6 cellular contexts compared by ENCODE assay signal in the genomic region with DNA sequence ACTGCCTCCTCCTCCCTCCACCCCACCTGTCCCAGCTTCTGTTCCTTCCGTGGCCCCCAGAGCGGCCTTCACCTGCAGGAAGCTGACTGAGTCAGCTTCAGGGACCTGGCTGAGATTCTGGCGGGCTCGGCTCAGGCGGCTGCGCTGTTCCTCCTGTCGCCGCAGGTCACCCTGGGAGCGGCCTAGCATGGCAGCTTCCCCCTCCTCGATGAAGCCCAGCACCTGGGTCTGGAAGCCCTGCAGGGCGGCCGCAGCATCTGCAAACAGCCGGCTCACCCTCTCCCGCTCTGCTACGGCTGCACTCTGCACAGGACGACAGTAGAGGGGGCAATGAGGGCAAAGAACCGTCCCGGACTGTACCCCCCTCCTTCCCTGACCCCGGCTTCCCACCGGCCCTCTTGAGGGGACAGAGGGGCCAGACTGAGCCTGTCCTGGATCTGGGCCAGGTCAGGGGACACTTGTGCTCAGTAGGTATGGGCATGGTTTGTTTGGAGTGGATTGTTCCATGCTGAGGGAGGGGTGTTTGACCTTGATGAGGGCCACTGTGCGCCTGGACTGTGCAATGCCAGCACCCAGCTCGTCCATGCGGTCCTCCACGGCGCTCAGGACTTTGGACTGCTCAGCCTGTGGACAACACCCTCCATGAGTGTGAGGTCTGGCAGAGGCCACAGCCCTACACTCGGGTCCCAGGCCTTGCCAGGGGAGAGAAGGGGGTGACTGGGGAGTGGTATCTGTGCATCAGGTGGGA. TPM values are rescaled to one million over a fixed set of nuclear protein-coding genes. Genes with fewer than 3 reads are reported as not detected.
DNase-seq lines count a peak whose midpoint lies in the region; ATAC-seq, FAIRE-seq and TF ChIP-seq lines count a peak whose summit lies in the region.

No MANE protein-coding gene starts in this region.

- in situ Hi-C loops in K562 (cut with MboI) = no loop called here

- H3K4me3 ChIP-seq in PC-3 (ENCODE audit: low read length) = peak overlapping the region; percentile 71
- H3K4me3 ChIP-seq in K562 = no peak overlapping the region

- peaks cover 16 to 17% of the 10 kb centered on the region in 2 donors for H3K4me1 Mint-ChIP-seq in natural killer cell treated with Interleukin-12 subunit alpha and Interleukin-12 subunit beta and Interleukin-15 and Interleukin-18, amount 100 ng/mL, for 72 hours (ENCODE audit: low read depth in 2 of 2)

- no peak for FAIRE-seq in K562 (lab: Jason Lieb, UNC)

- no peaks in the 10 kb centered on the region for H3F3A ChIP-seq in PC-3 (ENCODE audit: low read length, unreplicated experiment)

- H3K4me1 ChIP-seq in PC-3 (ENCODE audit: insufficient read depth, low read length) = peaks cover 30% of the 10 kb centered on the region
- H3K4me1 ChIP-seq in K562 (replicated peaks in 1 of 2; ENCODE audit: control insufficient read depth in 2 of 2, insufficient read depth in 2 of 2, low read length in 2 of 2) = peaks cover 8 to 70% of the 10 kb centered on the region in 2 experiments

- H3K9me3 Mint-ChIP-seq in natural killer cell treated with Interleukin-12 subunit alpha and Interleukin-12 subunit beta and Interleukin-15 and Interleukin-18, amount 100 ng/mL, for 72 hours = no peaks in the 10 kb centered on the region

- peak overlapping the region; percentile 87 for H3K9ac ChIP-seq in PC-3 (ENCODE audit: low read length)
- H3K9ac ChIP-seq in K562 (ENCODE audit: insufficient read depth in 1 of 2, low read depth in 2 of 2, low read length in 2 of 2) = peak overlapping the region in 1 of 2 experiments; percentile 76; a peak in 2 of 4 replicates

- no peak for TF ChIP-seq RAD21 in K562 (CRISPR knock-in tag; conservative IDR thresholded peaks at IDR 0.05 in 1 of 2, IDR thresholded peaks at IDR 0.05 in 1 of 2)

- no peaks in the 10 kb centered on the region for H3K36me3 Mint-ChIP-seq in natural killer cell treated with Interleukin-12 subunit alpha and Interleukin-12 subunit beta and Interleukin-15 and Interleukin-18, amount 100 ng/mL, for 72 hours

- H3K27me3 ChIP-seq in PC-3 (ENCODE audit: low read length) = no peaks in the 10 kb centered on the region
- H3K27me3 ChIP-seq in K562 (ENCODE audit: control insufficient read depth in 2 of 2, insufficient read depth in 2 of 2, low read length in 2 of 2) = no peaks in the 10 kb centered on the region

- H3K27me3 Mint-ChIP-seq in natural killer cell treated with Interleukin-12 subunit alpha and Interleukin-12 subunit beta and Interleukin-15 and Interleukin-18, amount 100 ng/mL, for 72 hours = peaks cover 5 to 14% of the 10 kb centered on the region in 2 donors

- H3K9me1 ChIP-seq in K562 (ENCODE audit: control insufficient read depth, insufficient read depth, low read length) = no peaks in the 10 kb centered on the region

- CTCF ChIA-PET in PC-3 (lab: Charles Lee) (interaction anchor here (0.5 to 1.5 kb wide), 10 partner anchors 20 to 267 kb away, joined by 3 to 30 read pairs (median 5); a partner anchor contains a TSS), K562 (lab: Yijun Ruan, JAX; ENCODE audit: low intra/inter-chr PET ratio) (no interaction called here)

- peak overlapping the region; percentile 58 for H2AFZ ChIP-seq in PC-3 (ENCODE audit: low read length)
- no peak overlapping the region for H2AFZ ChIP-seq in K562 (ENCODE audit: low read depth, low read length)

- intact Hi-C loops in PC-3 (cut with micrococcal nuclease) = no loop called here
- intact Hi-C loops in K562 (cut with micrococcal nuclease) = no loop called here

- peak overlapping the region; percentile 45 for H3K4me3 Mint-ChIP-seq in natural killer cell treated with Interleukin-12 subunit alpha and Interleukin-12 subunit beta and Interleukin-15 and Interleukin-18, amount 100 ng/mL, for 72 hours

- TF ChIP-seq EP300 in K562 (IDR thresholded peaks at IDR 0.05; ENCODE audit: low read length) = no peak

- H4K20me1 ChIP-seq in PC-3 (ENCODE audit: low read length) = no peaks in the 10 kb centered on the region
- H4K20me1 ChIP-seq in K562 (replicated peaks; ENCODE audit: control insufficient read depth, insufficient read depth, low read length) = no peaks in the 10 kb centered on the region

- peak overlapping the region; percentile 85 for H3K4me2 ChIP-seq in PC-3 (ENCODE audit: low read length)
- no peak overlapping the region for H3K4me2 ChIP-seq in K562 (ENCODE audit: insufficient read depth, low read length)

- TF ChIP-seq POLR2A in K562 (conservative IDR thresholded peaks at IDR 0.05) = no peak
- no peak for TF ChIP-seq POLR2A in erythroblast (IDR thresholded peaks at IDR 0.05; ENCODE audit: low read length)

- H3K79me2 ChIP-seq in PC-3 (ENCODE audit: low read length) = peaks cover 23% of the 10 kb centered on the region
- H3K79me2 ChIP-seq in K562 (ENCODE audit: control insufficient read depth, insufficient read depth, low read length) = no peaks in the 10 kb centered on the region

- H3K9me3 ChIP-seq in PC-3 (ENCODE audit: low read length) (no peaks in the 10 kb centered on the region), K562 (replicated peaks; ENCODE audit: control insufficient read depth, insufficient read depth, low read depth, low read length) (no peaks in the 10 kb centered on the region)

- H3K27ac ChIP-seq in PC-3 (ENCODE audit: low read length) (peak overlapping the region; percentile 92), K562 (ENCODE audit: extremely low read depth, low read depth, low read length) (no peak overlapping the region)

- BruUV-seq in PC-3 (replicated peaks; lab: Mats Ljungman, UMichigan) (TSS peak; percentile 22), K562 (replicated peaks; lab: Mats Ljungman, UMichigan) (no TSS peak)

- DNase-seq in DMS153 treated with DMSO at 0.1 percent for 48 hours (lab: John Stamatoyannopoulos, UW; ENCODE audit: unreplicated experiment) (peak; percentile 83), PC-3 (peak; percentile 96), K562 (ENCODE audit: extremely low read depth in 1 of 4, low spot score in 3 of 4) (no peak), AG20443 (ENCODE audit: low spot score) (no peak), erythroblast (lab: John Stamatoyannopoulos, UW) (no peak)
- DNase-seq in natural killer cell treated with Interleukin-12 subunit alpha and Interleukin-12 subunit beta and Interleukin-15 and Interleukin-18, amount 100 ng/mL, for 72 hours (ENCODE audit: low spot score) = no peak

- no peaks in the 10 kb centered on the region for H3K9me2 ChIP-seq in PC-3 (replicated peaks; ENCODE audit: low read length)

- peaks cover 3% of the 10 kb centered on the region; the same call in 1 of the 2 replicates for H3K36me3 ChIP-seq in PC-3 (ENCODE audit: low read depth, low read length)
- no peaks in the 10 kb centered on the region for H3K36me3 ChIP-seq in K562 (ENCODE audit: control insufficient read depth, insufficient read depth, low read length)

- POLR2A ChIA-PET in PC-3 (lab: Charles Lee; ENCODE audit: unreplicated experiment) (interaction anchor here (1.0 to 1.4 kb wide), 2 partner anchors 21 to 96 kb away, joined by 7 to 15 read pairs; a partner anchor contains a TSS), K562 (lab: Yijun Ruan, JAX) (interaction anchor here (0.9 to 15.8 kb wide), 4 partner anchors 14 to 101 kb away, joined by 3 to 169 read pairs (median 4); a partner anchor contains a TSS)

- peak; percentile 0; the same call in 1 of the 2 replicates for ATAC-seq in PC-3
- no peak for ATAC-seq in K562
- peak in 1 of 2 donors; percentile 13 for ATAC-seq in natural killer cell treated with Interleukin-12 subunit alpha and Interleukin-12 subunit beta and Interleukin-15 and Interleukin-18, amount 100 ng/mL, for 72 hours

- WGBS in K562 (ENCODE audit: insufficient coverage, low coverage, missing lambda C conversion rate) = 55% methylated on average over 24 of the region's 26 CpGs

- H3K27ac Mint-ChIP-seq in natural killer cell treated with Interleukin-12 subunit alpha and Interleukin-12 subunit beta and Interleukin-15 and Interleukin-18, amount 100 ng/mL, for 72 hours = no peak overlapping the region

- TF ChIP-seq CTCF in PC-3 (conservative IDR thresholded peaks at IDR 0.05; ENCODE audit: low read depth, low read length) (peak; percentile 45), K562 (IDR thresholded peaks at IDR 0.05 in 2 of 3, conservative IDR thresholded peaks at IDR 0.05 in 1 of 3; ENCODE audit: insufficient read depth in 2 of 3, low read depth in 1 of 3, low read length in 3 of 3) (0 out of 6 replicates have a peak, but pooled peaks of 2 of the 3 experiments have one; percentile 9)

RNA-seq across cellular contexts. Expression of a gene that starts 2.0 kb away (rescaled TPM):
- total RNA-seq in PC-3 (2014; rRNA removed) (73.7 and 109 TPM in 2 replicates), K562 (2014; rRNA removed) (4.0 and 4.6 TPM in 2 replicates), K562 (2014; rRNA removed; fragmentation: Illumina TruSeq; extraction: Trizol) (1.0 and 1.1 TPM in 2 replicates), K562 (2015; rRNA removed; fragmentation: Illumina TruSeq; extraction: Trizol) (3.9 and 4.3 TPM in 2 replicates), K562 (2021) (5.8 and 6.1 TPM in 2 replicates)
- total RNA-seq in K562 (2011; cell fraction: chromatin; rRNA removed; ENCODE audit: low replicate concordance) = 3.4 and 21.0 TPM in 2 replicates
- total RNA-seq in K562 (2011; cell fraction: nucleolus; rRNA removed) = 13.6 and 18.0 TPM in 2 replicates
- 5.5 and 10.1 TPM in 2 replicates for total RNA-seq in K562 (2011; cell fraction: nucleoplasm; rRNA removed)
- polyA plus RNA-seq in K562 (2011; rRNA removed) (3.2 and 5.6 TPM in 2 replicates), K562 (2014; fragmentation: Illumina TruSeq; extraction: Trizol) (1.9 and 3.4 TPM in 2 replicates), K562 (2014; fragmentation: Nextera tagmentation; extraction: Ambion mirVana) (under 1 TPM; 0.56 to 0.63 TPM), K562 (2014; rRNA removed) (3.7 and 5.5 TPM in 2 replicates)
- polyA plus RNA-seq in K562 (2011; cell fraction: cytosol; rRNA removed) = 5.1 and 9.1 TPM in 2 replicates
- polyA plus RNA-seq in K562 (2011; cell fraction: nucleus; rRNA removed) = 15.5 and 18.6 TPM in 2 replicates
- polyA plus RNA-seq in K562 (2012) = 4.2 and 6.8 TPM in 2 replicates
- 1.9 and 2.6 TPM in 2 replicates for polyA minus RNA-seq in K562 (2011; rRNA and poly(A)+ RNA removed)
- 4.6 and 5.6 TPM in 2 replicates for polyA minus RNA-seq in K562 (2011; cell fraction: cytosol; rRNA and poly(A)+ RNA removed)
- polyA minus RNA-seq in K562 (2011; cell fraction: nucleus; rRNA and poly(A)+ RNA removed) = 8.6 and 9.2 TPM in 2 replicates
- total RNA-seq in natural killer cell treated with Interleukin-12 subunit alpha and Interleukin-12 subunit beta and Interleukin-15 and Interleukin-18, amount 100 ng/mL, for 72 hours = 1 to 10 TPM; 1.6 to 2.1 TPM

RNA-seq across cellular contexts. Expression of a gene that starts 20.4 kb away (rescaled TPM):
- total RNA-seq in PC-3 (2014; rRNA removed) (32.3 and 48.9 TPM in 2 replicates), K562 (2014; rRNA removed) (34.3 and 47.5 TPM in 2 replicates), K562 (2014; rRNA removed; fragmentation: Illumina TruSeq; extraction: Trizol) (16.2 and 20.0 TPM in 2 replicates), K562 (2015; rRNA removed; fragmentation: Illumina TruSeq; extraction: Trizol) (26.6 and 28.2 TPM in 2 replicates), K562 (2021) (45.5 and 45.7 TPM in 2 replicates)
- total RNA-seq in K562 (2011; cell fraction: chromatin; rRNA removed; ENCODE audit: low replicate concordance) = 19.3 and 28.3 TPM in 2 replicates
- 19.3 and 26.6 TPM in 2 replicates for total RNA-seq in K562 (2011; cell fraction: nucleolus; rRNA removed)
- 25.9 and 39.3 TPM in 2 replicates for total RNA-seq in K562 (2011; cell fraction: nucleoplasm; rRNA removed)
- polyA plus RNA-seq in K562 (2011; rRNA removed) (19.5 and 22.1 TPM in 2 replicates), K562 (2014; fragmentation: Illumina TruSeq; extraction: Trizol) (22.9 and 26.1 TPM in 2 replicates), K562 (2014; fragmentation: Nextera tagmentation; extraction: Ambion mirVana) (1 to 10 TPM; 2.8 to 5.8 TPM), K562 (2014; rRNA removed) (33.7 and 34.1 TPM in 2 replicates)
- polyA plus RNA-seq in K562 (2011; cell fraction: cytosol; rRNA removed) = 25.9 and 37.2 TPM in 2 replicates
- 20.7 and 27.8 TPM in 2 replicates for polyA plus RNA-seq in K562 (2011; cell fraction: nucleus; rRNA removed)
- polyA plus RNA-seq in K562 (2012) = 26.3 and 33.8 TPM in 2 replicates
- 6.3 and 7.0 TPM in 2 replicates for polyA minus RNA-seq in K562 (2011; rRNA and poly(A)+ RNA removed)
- 14.6 and 24.0 TPM in 2 replicates for polyA minus RNA-seq in K562 (2011; cell fraction: cytosol; rRNA and poly(A)+ RNA removed)
- polyA minus RNA-seq in K562 (2011; cell fraction: nucleus; rRNA and poly(A)+ RNA removed) = 6.7 and 8.7 TPM in 2 replicates
- total RNA-seq in natural killer cell treated with Interleukin-12 subunit alpha and Interleukin-12 subunit beta and Interleukin-15 and Interleukin-18, amount 100 ng/mL, for 72 hours = 10 to 100 TPM; 17.2 to 42.1 TPM

RNA-seq across cellular contexts. Expression of a gene that starts 21.2 kb away (rescaled TPM):
- 49.7 and 51.8 TPM in 2 replicates for total RNA-seq in PC-3 (2014; rRNA removed)
- total RNA-seq in K562 (2011; cell fraction: chromatin; rRNA removed; ENCODE audit: low replicate concordance) = 86.2 and 163 TPM in 2 replicates
- 82.5 and 95.5 TPM in 2 replicates for total RNA-seq in K562 (2011; cell fraction: nucleolus; rRNA removed)
- 79.1 and 87.2 TPM in 2 replicates for total RNA-seq in K562 (2011; cell fraction: nucleoplasm; rRNA removed)
- 25.2 and 35.8 TPM in 2 replicates for total RNA-seq in K562 (2014; rRNA removed)
- 18.1 and 22.9 TPM in 2 replicates for total RNA-seq in K562 (2014; rRNA removed; fragmentation: Illumina TruSeq; extraction: Trizol)
- total RNA-seq in K562 (2015; rRNA removed; fragmentation: Illumina TruSeq; extraction: Trizol) = 13.8 and 16.2 TPM in 2 replicates
- 63.5 and 74.3 TPM in 2 replicates for total RNA-seq in K562 (2021)
- 20.0 and 81.3 TPM in 2 replicates for polyA plus RNA-seq in K562 (2011; rRNA removed)
- polyA plus RNA-seq in K562 (2011; cell fraction: cytosol; rRNA removed) = 25.6 and 40.9 TPM in 2 replicates
- 60.4 and 70.3 TPM in 2 replicates for polyA plus RNA-seq in K562 (2011; cell fraction: nucleus; rRNA removed)
- 83.9 and 158 TPM in 2 replicates for polyA plus RNA-seq in K562 (2012)
- 68.6 and 96.0 TPM in 2 replicates for polyA plus RNA-seq in K562 (2014; fragmentation: Illumina TruSeq; extraction: Trizol)
- 1 to 10 TPM; 2.2 to 3.7 TPM for polyA plus RNA-seq in K562 (2014; fragmentation: Nextera tagmentation; extraction: Ambion mirVana)
- polyA plus RNA-seq in K562 (2014; rRNA removed) = 30.9 and 33.1 TPM in 2 replicates
- 25.4 and 47.1 TPM in 2 replicates for polyA minus RNA-seq in K562 (2011; rRNA and poly(A)+ RNA removed)
- polyA minus RNA-seq in K562 (2011; cell fraction: cytosol; rRNA and poly(A)+ RNA removed) = 45.1 and 49.2 TPM in 2 replicates
- 30.4 and 43.1 TPM in 2 replicates for polyA minus RNA-seq in K562 (2011; cell fraction: nucleus; rRNA and poly(A)+ RNA removed)
- 100 to 1,000 TPM in 1 of 2 donors, 10 to 100 TPM in 1; 73.8 to 101 TPM for total RNA-seq in natural killer cell treated with Interleukin-12 subunit alpha and Interleukin-12 subunit beta and Interleukin-15 and Interleukin-18, amount 100 ng/mL, for 72 hours

RNA-seq across cellular contexts. Expression of a gene that starts 28.3 kb away (rescaled TPM):
- 74.5 and 124 TPM in 2 replicates for total RNA-seq in PC-3 (2014; rRNA removed)
- total RNA-seq in K562 (2011; cell fraction: chromatin; rRNA removed; ENCODE audit: low replicate concordance) = 88.0 and 309 TPM in 2 replicates
- 283 and 294 TPM in 2 replicates for total RNA-seq in K562 (2011; cell fraction: nucleolus; rRNA removed)
- total RNA-seq in K562 (2011; cell fraction: nucleoplasm; rRNA removed) = 137 and 171 TPM in 2 replicates
- 48.5 and 75.0 TPM in 2 replicates for total RNA-seq in K562 (2014; rRNA removed)
- 27.8 and 35.4 TPM in 2 replicates for total RNA-seq in K562 (2014; rRNA removed; fragmentation: Illumina TruSeq; extraction: Trizol)
- 72.6 and 73.6 TPM in 2 replicates for total RNA-seq in K562 (2015; rRNA removed; fragmentation: Illumina TruSeq; extraction: Trizol)
- total RNA-seq in K562 (2021) = 154 and 155 TPM in 2 replicates
- 43.6 and 104 TPM in 2 replicates for polyA plus RNA-seq in K562 (2011; rRNA removed)
- 59.5 and 89.1 TPM in 2 replicates for polyA plus RNA-seq in K562 (2011; cell fraction: cytosol; rRNA removed)
- 334 and 446 TPM in 2 replicates for polyA plus RNA-seq in K562 (2011; cell fraction: nucleus; rRNA removed)
- polyA plus RNA-seq in K562 (2012) = 66.7 and 93.4 TPM in 2 replicates
- polyA plus RNA-seq in K562 (2014; fragmentation: Illumina TruSeq; extraction: Trizol) = 63.6 and 69.3 TPM in 2 replicates
- 10 to 100 TPM in 1 of 2 experiments, 1 to 10 TPM in 1; 4.5 to 13.6 TPM for polyA plus RNA-seq in K562 (2014; fragmentation: Nextera tagmentation; extraction: Ambion mirVana)
- polyA plus RNA-seq in K562 (2014; rRNA removed) = 74.0 and 77.0 TPM in 2 replicates
- polyA minus RNA-seq in K562 (2011; rRNA and poly(A)+ RNA removed) = 14.0 and 20.7 TPM in 2 replicates
- polyA minus RNA-seq in K562 (2011; cell fraction: cytosol; rRNA and poly(A)+ RNA removed) = 44.3 and 58.0 TPM in 2 replicates
- 68.3 and 81.8 TPM in 2 replicates for polyA minus RNA-seq in K562 (2011; cell fraction: nucleus; rRNA and poly(A)+ RNA removed)
- 100 to 1,000 TPM; 117 to 174 TPM for total RNA-seq in natural killer cell treated with Interleukin-12 subunit alpha and Interleukin-12 subunit beta and Interleukin-15 and Interleukin-18, amount 100 ng/mL, for 72 hours

RNA-seq across cellular contexts. Expression of a gene that starts 32.2 kb away (rescaled TPM):
- total RNA-seq in PC-3 (2014; rRNA removed) = 43.9 and 53.8 TPM in 2 replicates
- total RNA-seq in K562 (2011; cell fraction: chromatin; rRNA removed; ENCODE audit: low replicate concordance) = 235 and 813 TPM in 2 replicates
- 592 and 605 TPM in 2 replicates for total RNA-seq in K562 (2011; cell fraction: nucleolus; rRNA removed)
- 287 and 294 TPM in 2 replicates for total RNA-seq in K562 (2011; cell fraction: nucleoplasm; rRNA removed)
- 150 and 207 TPM in 2 replicates for total RNA-seq in K562 (2014; rRNA removed)
- total RNA-seq in K562 (2014; rRNA removed; fragmentation: Illumina TruSeq; extraction: Trizol) = 22.9 and 31.6 TPM in 2 replicates
- total RNA-seq in K562 (2015; rRNA removed; fragmentation: Illumina TruSeq; extraction: Trizol) = 74.2 and 74.8 TPM in 2 replicates
- 222 and 244 TPM in 2 replicates for total RNA-seq in K562 (2021)
- polyA plus RNA-seq in K562 (2011; rRNA removed) = 69.2 and 129 TPM in 2 replicates
- polyA plus RNA-seq in K562 (2011; cell fraction: cytosol; rRNA removed) = 51.7 and 114 TPM in 2 replicates
- 454 and 648 TPM in 2 replicates for polyA plus RNA-seq in K562 (2011; cell fraction: nucleus; rRNA removed)
- 163 and 235 TPM in 2 replicates for polyA plus RNA-seq in K562 (2012)
- polyA plus RNA-seq in K562 (2014; fragmentation: Illumina TruSeq; extraction: Trizol) = 66.9 and 108 TPM in 2 replicates
- polyA plus RNA-seq in K562 (2014; fragmentation: Nextera tagmentation; extraction: Ambion mirVana) = 1 to 10 TPM in 1 of 2 experiments, under 1 TPM in 1; 0.86 to 1.9 TPM
- 147 and 160 TPM in 2 replicates for polyA plus RNA-seq in K562 (2014; rRNA removed)
- 34.9 and 44.0 TPM in 2 replicates for polyA minus RNA-seq in K562 (2011; rRNA and poly(A)+ RNA removed)
- 92.5 and 106 TPM in 2 replicates for polyA minus RNA-seq in K562 (2011; cell fraction: cytosol; rRNA and poly(A)+ RNA removed)
- 163 and 184 TPM in 2 replicates for polyA minus RNA-seq in K562 (2011; cell fraction: nucleus; rRNA and poly(A)+ RNA removed)
- 100 to 1,000 TPM; 270 to 289 TPM for total RNA-seq in natural killer cell treated with Interleukin-12 subunit alpha and Interleukin-12 subunit beta and Interleukin-15 and Interleukin-18, amount 100 ng/mL, for 72 hours

Comparison
In these comparisons a context has a peak if more than half of its experiments do, and no peak if none do; other contexts are left out.
1. DNase-seq: peak in DMS153 treated with DMSO at 0.1 percent for 48 hours (single experiment) and PC-3 (single experiment); none in K562 (0 of 4), natural killer cell treated with Interleukin-12 subunit alpha and Interleukin-12 subunit beta and Interleukin-15 and Interleukin-18, amount 100 ng/mL, for 72 hours (single experiment), AG20443 (single experiment) and erythroblast (0 of 2).